9 cellular contexts compared by ENCODE assay signal in the genomic region with DNA sequence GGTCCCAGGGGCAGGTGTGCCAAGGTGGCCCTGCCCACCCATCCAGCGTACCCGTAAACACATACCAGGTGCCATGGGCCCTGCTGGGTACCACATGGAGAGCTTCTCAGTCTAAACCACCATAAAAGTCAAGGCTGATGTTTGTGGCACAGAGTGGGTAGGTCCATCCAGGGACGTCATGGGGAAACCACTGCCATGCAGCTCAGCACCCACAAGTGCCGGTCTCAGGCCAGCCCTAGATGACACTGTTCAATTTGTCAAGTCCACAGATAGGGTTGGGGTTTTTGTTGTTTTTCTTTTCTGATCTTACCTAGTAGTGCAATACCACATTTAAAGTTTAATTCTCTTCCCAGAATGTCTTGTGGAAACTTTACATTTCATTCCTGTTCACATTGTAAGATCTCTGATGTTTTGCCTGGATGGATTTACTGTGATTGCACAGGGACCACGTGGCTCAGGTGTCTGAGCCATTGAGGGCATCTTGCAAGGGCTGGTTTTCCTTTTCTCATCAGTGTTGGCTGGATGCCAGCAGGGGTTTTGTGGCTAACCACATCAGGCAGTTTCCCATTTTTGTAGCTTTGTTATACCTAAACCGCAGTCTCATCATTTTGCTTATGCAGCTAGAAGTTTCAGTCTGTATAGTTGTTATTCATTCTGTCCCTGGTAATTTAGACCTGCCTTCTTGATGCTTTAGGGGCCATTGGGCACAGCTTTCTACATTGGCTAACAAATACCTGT.
DNase-seq lines count a peak whose midpoint lies in the region; ATAC-seq and TF ChIP-seq lines count a peak whose summit lies in the region.
"Had no signal": no experiment of that assay in that cellular context is flagged by ENCODE, and none has a peak within 500 bp of the region (broad histone marks: within the 10 kb centered on the region; RNA-seq: fewer than 3 reads in every experiment).

No MANE protein-coding gene starts in this region.

- H3K27me3 Mint-ChIP-seq in T-helper 2 cell treated with Interferon-gamma antibody and Interleukin-4, amounts not matched to agents 5 μg/mL and 100 μg/mL, for 36 hours (ENCODE audit: low read depth): peaks cover 29% of the 10 kb centered on the region

- intact Hi-C loops in prostate gland (cut with DNase I): no loop called here

- peaks cover 29% of the 10 kb centered on the region for H3K4me1 Mint-ChIP-seq in T-helper 2 cell treated with Interferon-gamma antibody and Interleukin-4, amounts not matched to agents 5 μg/mL and 100 μg/mL, for 36 hours (ENCODE audit: low read depth)

- no peak for TF ChIP-seq CTCF in HL-60 (IDR thresholded peaks at IDR 0.05; ENCODE audit: insufficient read depth, low read length)
- no peak for TF ChIP-seq CTCF in prostate gland (IDR thresholded peaks at IDR 0.05)

- peak overlapping the region; percentile 52 for H3K4me3 Mint-ChIP-seq in T-helper 2 cell treated with Interferon-gamma antibody and Interleukin-4, amounts not matched to agents 5 μg/mL and 100 μg/mL, for 36 hours

- H3K36me3 Mint-ChIP-seq in T-helper 2 cell treated with Interferon-gamma antibody and Interleukin-4, amounts not matched to agents 5 μg/mL and 100 μg/mL, for 36 hours (ENCODE audit: low read depth): peaks cover 18% of the 10 kb centered on the region

- H3K4me3 ChIP-seq in HL-60 (replicated peaks; ENCODE audit: insufficient read depth, low read length) (no peak overlapping the region), prostate gland (no peak overlapping the region)
- H3K4me3 ChIP-seq: left lung had no signal

- H3K27me3 ChIP-seq in HL-60 (ENCODE audit: insufficient read depth, poor library complexity, severe bottlenecking) (peaks cover 44% of the 10 kb centered on the region), prostate gland (replicated peaks; ENCODE audit: insufficient read depth) (no peaks in the 10 kb centered on the region)

- no peaks in the 10 kb centered on the region for H3K9me3 Mint-ChIP-seq in T-helper 2 cell treated with Interferon-gamma antibody and Interleukin-4, amounts not matched to agents 5 μg/mL and 100 μg/mL, for 36 hours

- H3K27ac ChIP-seq in HL-60 (replicated peaks): no peak overlapping the region
- H3K27ac ChIP-seq in prostate gland: no peak overlapping the region
- H3K27ac ChIP-seq: left lung had no signal

- DNase-seq in ELR (ENCODE audit: low read depth): peak; percentile 65
- DNase-seq in HL-60 (ENCODE audit: low read depth in 1 of 2, low spot score in 1 of 2): peak; percentile 41 to 96
- DNase-seq in T-helper 2 cell treated with Interferon-gamma antibody and Interleukin-4, amounts not matched to agents 5 μg/mL and 100 μg/mL, for 36 hours (ENCODE audit: low spot score): peak; percentile 91
- peak; percentile 88 for DNase-seq in activated naive CD8-positive, alpha-beta T cell treated with anti-CD3 and anti-CD28 coated beads, Interleukin-2, amount 50 U/mL, for 16 hours (ENCODE audit: low read depth, low spot score)
- peak; percentile 86 for DNase-seq in stimulated activated CD4-positive, alpha-beta T cell treated with anti-CD3 and anti-CD28 coated beads, Interleukin-12 subunit alpha, Interleukin-12 subunit beta, amount 100 ng/mL, for 4 hours
- no peak for DNase-seq in cerebellar cortex (ENCODE audit: low spot score)
- DNase-seq in prostate gland (ENCODE audit: low spot score): no peak

- no peaks in the 10 kb centered on the region for H3K9me3 ChIP-seq in prostate gland
- H3K9me3 ChIP-seq: left lung had no signal

- WGBS in prostate gland: 73% methylated on average over 6 of the region's 6 CpGs

- no peak for ATAC-seq in GM19328 (IDR thresholded peaks at IDR 0.05; ENCODE audit: unreplicated experiment)
- ATAC-seq: left lung had no signal

- H3K27ac Mint-ChIP-seq in T-helper 2 cell treated with Interferon-gamma antibody and Interleukin-4, amounts not matched to agents 5 μg/mL and 100 μg/mL, for 36 hours: peak overlapping the region; percentile 55

- TF ChIP-seq POLR2A in prostate gland (IDR thresholded peaks at IDR 0.05): no peak

- H3K36me3 ChIP-seq in prostate gland: no peaks in the 10 kb centered on the region

- H3K4me1 ChIP-seq in prostate gland (replicated peaks): no peaks in the 10 kb centered on the region

Comparison
In these comparisons a context has a peak if more than half of its experiments do, and no peak if none do; other contexts are left out.
1. DNase-seq: peak in ELR (single experiment), HL-60 (2 of 2), T-helper 2 cell treated with Interferon-gamma antibody and Interleukin-4, amounts not matched to agents 5 μg/mL and 100 μg/mL, for 36 hours (single experiment), activated naive CD8-positive, alpha-beta T cell treated with anti-CD3 and anti-CD28 coated beads, Interleukin-2, amount 50 U/mL, for 16 hours (single experiment) and stimulated activated CD4-positive, alpha-beta T cell treated with anti-CD3 and anti-CD28 coated beads, Interleukin-12 subunit alpha, Interleukin-12 subunit beta, amount 100 ng/mL, for 4 hours (single experiment); none in cerebellar cortex (single experiment) and prostate gland (single experiment).